2 cellular contexts compared by ENCODE assay signal in the genomic region with DNA sequence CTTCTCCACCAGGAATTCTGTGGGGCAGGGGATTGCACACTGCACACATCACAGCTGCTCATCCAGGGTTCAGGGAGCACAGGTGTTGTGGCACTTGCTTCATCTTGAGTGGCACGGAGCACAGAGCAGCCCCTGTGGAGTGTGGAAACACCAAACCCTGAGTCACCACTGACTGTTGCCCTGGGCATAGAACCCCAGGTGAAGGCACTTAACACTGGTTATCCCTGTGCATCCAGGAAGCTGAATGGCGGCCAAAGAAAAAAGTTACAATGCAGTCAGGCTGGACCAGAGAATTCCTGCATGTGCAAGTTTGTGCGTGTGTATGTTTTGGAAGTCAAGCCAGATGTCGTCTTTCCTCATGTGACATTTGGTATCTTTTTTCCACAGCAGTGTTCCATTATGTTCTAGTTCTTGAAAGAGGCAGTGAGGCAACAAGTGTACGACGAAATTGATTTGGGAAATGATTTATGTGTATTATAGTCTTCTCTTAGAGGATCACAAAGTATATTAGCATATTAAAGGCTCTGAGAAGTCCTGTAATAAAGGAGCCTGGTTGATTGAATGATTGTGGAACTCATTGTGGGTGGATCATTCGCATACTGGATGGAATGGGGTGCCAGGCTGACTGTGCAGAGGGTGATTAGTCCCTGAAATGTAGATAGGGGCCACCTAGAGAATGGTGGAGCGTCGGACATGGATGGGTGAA.
TF ChIP-seq lines count a peak whose summit lies in the region.

No MANE protein-coding gene starts in this region.

TF ChIP-seq in HEK293, 187 proteins besides CTCF, POLR2A, EP300 and RAD21:
- peak; percentile 42; the same call in 1 of the 2 replicates for TF ChIP-seq ZNF239 (tag by site-specific recombination; IDR thresholded peaks at IDR 0.05)
- TF ChIP-seq ZNF24 (tag by site-specific recombination; IDR thresholded peaks at IDR 0.05), result no peak
- no peak for TF ChIP-seq ZSCAN30 (tag by site-specific recombination; IDR thresholded peaks at IDR 0.05)
- TF ChIP-seq ZNF747 (tag by site-specific recombination; IDR thresholded peaks at IDR 0.05), result no peak
- no peak for TF ChIP-seq ZNF785 (tag by site-specific recombination; IDR thresholded peaks at IDR 0.05)
- TF ChIP-seq KLF7 (tag by site-specific recombination; IDR thresholded peaks at IDR 0.05; ENCODE audit: borderline replicate concordance), result no peak
- no peak for TF ChIP-seq ZNF112 (tag by site-specific recombination; IDR thresholded peaks at IDR 0.05)

TF ChIP-seq in HepG2, 621 proteins besides CTCF, POLR2A, EP300 and RAD21:
- TF ChIP-seq ZMYM4 (CRISPR knock-in tag; IDR thresholded peaks at IDR 0.05), result no peak
- no peak for TF ChIP-seq ZSCAN31 (CRISPR knock-in tag; IDR thresholded peaks at IDR 0.05; ENCODE audit: low read depth)
- TF ChIP-seq, protein P1, sequence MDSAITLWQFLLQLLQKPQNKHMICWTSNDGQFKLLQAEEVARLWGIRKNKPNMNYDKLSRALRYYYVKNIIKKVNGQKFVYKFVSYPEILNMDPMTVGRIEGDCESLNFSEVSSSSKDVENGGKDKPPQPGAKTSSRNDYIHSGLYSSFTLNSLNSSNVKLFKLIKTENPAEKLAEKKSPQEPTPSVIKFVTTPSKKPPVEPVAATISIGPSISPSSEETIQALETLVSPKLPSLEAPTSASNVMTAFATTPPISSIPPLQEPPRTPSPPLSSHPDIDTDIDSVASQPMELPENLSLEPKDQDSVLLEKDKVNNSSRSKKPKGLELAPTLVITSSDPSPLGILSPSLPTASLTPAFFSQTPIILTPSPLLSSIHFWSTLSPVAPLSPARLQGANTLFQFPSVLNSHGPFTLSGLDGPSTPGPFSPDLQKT (CRISPR knock-in tag; IDR thresholded peaks at IDR 0.05; ENCODE audit: borderline replicate concordance), result no peak
- TF ChIP-seq, protein P2, sequence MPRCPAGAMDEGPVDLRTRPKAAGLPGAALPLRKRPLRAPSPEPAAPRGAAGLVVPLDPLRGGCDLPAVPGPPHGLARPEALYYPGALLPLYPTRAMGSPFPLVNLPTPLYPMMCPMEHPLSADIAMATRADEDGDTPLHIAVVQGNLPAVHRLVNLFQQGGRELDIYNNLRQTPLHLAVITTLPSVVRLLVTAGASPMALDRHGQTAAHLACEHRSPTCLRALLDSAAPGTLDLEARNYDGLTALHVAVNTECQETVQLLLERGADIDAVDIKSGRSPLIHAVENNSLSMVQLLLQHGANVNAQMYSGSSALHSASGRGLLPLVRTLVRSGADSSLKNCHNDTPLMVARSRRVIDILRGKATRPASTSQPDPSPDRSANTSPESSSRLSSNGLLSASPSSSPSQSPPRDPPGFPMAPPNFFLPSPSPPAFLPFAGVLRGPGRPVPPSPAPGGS (CRISPR knock-in tag; IDR thresholded peaks at IDR 0.05), result no peak
- no peak for TF ChIP-seq REXO4 (CRISPR knock-in tag; IDR thresholded peaks at IDR 0.05; ENCODE audit: borderline replicate concordance)
- no peak for TF ChIP-seq GABPB1 (CRISPR knock-in tag; IDR thresholded peaks at IDR 0.05)
- TF ChIP-seq ZFP1 (CRISPR knock-in tag; IDR thresholded peaks at IDR 0.05), result no peak
- TF ChIP-seq, protein P3, sequence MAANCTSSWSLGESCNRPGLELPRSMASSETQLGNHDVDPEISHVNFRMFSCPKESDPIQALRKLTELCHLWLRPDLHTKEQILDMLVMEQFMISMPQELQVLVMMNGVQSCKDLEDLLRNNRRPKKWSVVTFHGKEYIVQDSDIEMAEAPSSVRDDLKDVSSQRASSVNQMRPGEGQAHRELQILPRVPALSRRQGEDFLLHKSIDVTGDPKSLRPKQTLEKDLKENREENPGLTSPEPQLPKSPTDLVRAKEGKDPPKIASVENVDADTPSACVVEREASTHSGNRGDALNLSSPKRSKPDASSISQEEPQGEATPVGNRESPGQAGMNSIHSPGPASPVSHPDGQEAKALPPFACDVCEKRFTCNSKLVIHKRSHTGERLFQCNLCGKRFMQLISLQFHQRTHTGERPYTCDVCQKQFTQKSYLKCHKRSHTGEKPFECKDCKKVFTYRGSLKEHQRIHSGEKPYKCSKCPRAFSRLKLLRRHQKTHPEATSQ (CRISPR knock-in tag; IDR thresholded peaks at IDR 0.05; ENCODE audit: borderline replicate concordance), result no peak
- TF ChIP-seq, protein P4, sequence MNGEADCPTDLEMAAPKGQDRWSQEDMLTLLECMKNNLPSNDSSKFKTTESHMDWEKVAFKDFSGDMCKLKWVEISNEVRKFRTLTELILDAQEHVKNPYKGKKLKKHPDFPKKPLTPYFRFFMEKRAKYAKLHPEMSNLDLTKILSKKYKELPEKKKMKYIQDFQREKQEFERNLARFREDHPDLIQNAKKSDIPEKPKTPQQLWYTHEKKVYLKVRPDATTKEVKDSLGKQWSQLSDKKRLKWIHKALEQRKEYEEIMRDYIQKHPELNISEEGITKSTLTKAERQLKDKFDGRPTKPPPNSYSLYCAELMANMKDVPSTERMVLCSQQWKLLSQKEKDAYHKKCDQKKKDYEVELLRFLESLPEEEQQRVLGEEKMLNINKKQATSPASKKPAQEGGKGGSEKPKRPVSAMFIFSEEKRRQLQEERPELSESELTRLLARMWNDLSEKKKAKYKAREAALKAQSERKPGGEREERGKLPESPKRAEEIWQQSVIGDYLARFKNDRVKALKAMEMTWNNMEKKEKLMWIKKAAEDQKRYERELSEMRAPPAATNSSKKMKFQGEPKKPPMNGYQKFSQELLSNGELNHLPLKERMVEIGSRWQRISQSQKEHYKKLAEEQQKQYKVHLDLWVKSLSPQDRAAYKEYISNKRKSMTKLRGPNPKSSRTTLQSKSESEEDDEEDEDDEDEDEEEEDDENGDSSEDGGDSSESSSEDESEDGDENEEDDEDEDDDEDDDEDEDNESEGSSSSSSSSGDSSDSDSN (CRISPR knock-in tag; IDR thresholded peaks at IDR 0.05), result no peak
- TF ChIP-seq ETV6 (CRISPR knock-in tag; conservative IDR thresholded peaks at IDR 0.05), result no peak
- TF ChIP-seq GZF1 (CRISPR knock-in tag; IDR thresholded peaks at IDR 0.05), result no peak
- no peak for TF ChIP-seq PHF20 (CRISPR knock-in tag; IDR thresholded peaks at IDR 0.05)
- TF ChIP-seq RBAK (CRISPR knock-in tag; IDR thresholded peaks at IDR 0.05), result no peak
- TF ChIP-seq HNRNPLL (IDR thresholded peaks at IDR 0.05; ENCODE audit: low read depth, low read length, poor library complexity, severe bottlenecking), result no peak
- TF ChIP-seq, protein P5, sequence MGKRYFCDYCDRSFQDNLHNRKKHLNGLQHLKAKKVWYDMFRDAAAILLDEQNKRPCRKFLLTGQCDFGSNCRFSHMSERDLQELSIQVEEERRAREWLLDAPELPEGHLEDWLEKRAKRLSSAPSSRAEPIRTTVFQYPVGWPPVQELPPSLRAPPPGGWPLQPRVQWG (CRISPR knock-in tag; IDR thresholded peaks at IDR 0.05; ENCODE audit: borderline replicate concordance, low read depth), result no peak
- TF ChIP-seq BHLHE40 (IDR thresholded peaks at IDR 0.05; ENCODE audit: low read length), result no peak
- no peak for TF ChIP-seq KAT7 (CRISPR knock-in tag; IDR thresholded peaks at IDR 0.05; ENCODE audit: borderline replicate concordance)
- TF ChIP-seq SAFB2 (CRISPR knock-in tag; IDR thresholded peaks at IDR 0.05; ENCODE audit: borderline replicate concordance, low read depth), result no peak
- TF ChIP-seq, protein P6, sequence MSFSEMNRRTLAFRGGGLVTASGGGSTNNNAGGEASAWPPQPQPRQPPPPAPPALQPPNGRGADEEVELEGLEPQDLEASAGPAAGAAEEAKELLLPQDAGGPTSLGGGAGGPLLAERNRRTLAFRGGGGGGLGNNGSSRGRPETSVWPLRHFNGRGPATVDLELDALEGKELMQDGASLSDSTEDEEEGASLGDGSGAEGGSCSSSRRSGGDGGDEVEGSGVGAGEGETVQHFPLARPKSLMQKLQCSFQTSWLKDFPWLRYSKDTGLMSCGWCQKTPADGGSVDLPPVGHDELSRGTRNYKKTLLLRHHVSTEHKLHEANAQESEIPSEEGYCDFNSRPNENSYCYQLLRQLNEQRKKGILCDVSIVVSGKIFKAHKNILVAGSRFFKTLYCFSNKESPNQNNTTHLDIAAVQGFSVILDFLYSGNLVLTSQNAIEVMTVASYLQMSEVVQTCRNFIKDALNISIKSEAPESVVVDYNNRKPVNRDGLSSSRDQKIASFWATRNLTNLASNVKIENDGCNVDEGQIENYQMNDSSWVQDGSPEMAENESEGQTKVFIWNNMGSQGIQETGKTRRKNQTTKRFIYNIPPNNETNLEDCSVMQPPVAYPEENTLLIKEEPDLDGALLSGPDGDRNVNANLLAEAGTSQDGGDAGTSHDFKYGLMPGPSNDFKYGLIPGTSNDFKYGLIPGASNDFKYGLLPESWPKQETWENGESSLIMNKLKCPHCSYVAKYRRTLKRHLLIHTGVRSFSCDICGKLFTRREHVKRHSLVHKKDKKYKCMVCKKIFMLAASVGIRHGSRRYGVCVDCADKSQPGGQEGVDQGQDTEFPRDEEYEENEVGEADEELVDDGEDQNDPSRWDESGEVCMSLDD (CRISPR knock-in tag; IDR thresholded peaks at IDR 0.05; ENCODE audit: borderline replicate concordance), result no peak
- no peak for TF ChIP-seq ZNF292 (CRISPR knock-in tag; IDR thresholded peaks at IDR 0.05; ENCODE audit: borderline replicate concordance, low read depth)
